Comparison of ENCODE assay signal across 8 cellular contexts in the genomic region with DNA sequence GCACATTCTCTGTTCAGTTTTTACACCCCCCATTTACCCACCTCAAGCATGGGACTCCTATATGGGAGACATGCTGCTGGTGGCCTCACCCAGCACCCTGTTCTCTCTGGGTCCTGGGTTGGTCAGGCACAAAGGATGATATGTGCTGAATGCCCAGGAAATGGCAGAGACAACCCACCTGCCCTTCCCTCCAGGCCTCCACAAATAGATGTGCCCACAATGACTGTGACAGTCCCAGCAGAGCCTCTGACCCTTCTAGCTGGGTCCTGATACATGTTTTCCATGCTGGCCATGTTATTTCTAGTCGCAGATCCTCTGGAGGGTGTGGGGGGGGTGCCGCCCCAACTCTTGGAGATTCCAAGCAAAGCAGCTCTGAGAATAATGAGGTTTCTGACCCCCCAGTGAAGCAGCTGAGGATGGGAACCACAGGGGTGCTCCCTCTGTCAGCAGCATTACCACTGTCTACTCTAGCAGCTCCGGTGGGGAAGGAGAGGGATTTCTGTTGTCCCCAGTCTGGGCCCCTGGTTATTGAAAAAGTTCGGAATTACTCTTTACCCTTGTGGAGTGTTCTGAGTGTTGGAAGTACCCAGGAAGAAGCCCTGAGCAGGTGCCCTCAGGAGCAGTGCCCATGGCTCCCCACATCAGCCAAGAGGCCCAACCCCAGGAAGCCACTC. TPM values are rescaled to one million over a fixed set of nuclear protein-coding genes. Genes with fewer than 3 reads are reported as not detected.
DNase-seq lines count a peak whose midpoint lies in the region; ATAC-seq, FAIRE-seq and TF ChIP-seq lines count a peak whose summit lies in the region.
"Had no signal": no experiment of that assay in that cellular context is flagged by ENCODE, and none has a peak within 500 bp of the region (broad histone marks: within the 10 kb centered on the region; RNA-seq: fewer than 3 reads in every experiment).

No MANE protein-coding gene starts in this region.

- H2AFZ ChIP-seq in IMR-90 (replicated peaks; ENCODE audit: low read length, poor library complexity) (peak overlapping the region; percentile 58), K562 (ENCODE audit: low read depth, low read length) (no peak overlapping the region)

- H3K27ac ChIP-seq in IMR-90 (ENCODE audit: insufficient read depth, low read length), result peak overlapping the region; percentile 78; the same call in 1 of the 2 replicates
- peak overlapping the region; percentile 6; the same call in 1 of the 3 replicates for H3K27ac ChIP-seq in K562 (ENCODE audit: extremely low read depth, low read depth, low read length)

- dilution Hi-C loops in IMR-90 (cut with HindIII; ENCODE audit: low sequenced_read_pairs, unreplicated experiment), result no loop called here

- WGBS in IMR-90 (ENCODE audit: extremely low coverage in 2 of 2, insufficient read length in 1 of 2), 2 experiments, result no CpG with 5 or more reads among the region's 4 CpGs
- WGBS in K562 (ENCODE audit: insufficient coverage, low coverage, missing lambda C conversion rate), result 79% methylated on average over 4 of the region's 4 CpGs

- H3K9me3 ChIP-seq in IMR-90 (ENCODE audit: control insufficient read depth, insufficient read depth, low read length) (no peaks in the 10 kb centered on the region), K562 (replicated peaks; ENCODE audit: control insufficient read depth, insufficient read depth, low read depth, low read length) (no peaks in the 10 kb centered on the region)

- H3K4me3 ChIP-seq in IMR-90 (ENCODE audit: insufficient read depth, low read depth, low read length), result no peak overlapping the region
- no peak overlapping the region for H3K4me3 ChIP-seq in K562

- CTCF ChIA-PET in IMR-90 (lab: Yijun Ruan, JAX) (interaction anchor here (0.9 kb wide), 1 partner anchor 184 kb away, joined by 3 read pairs; no protein-coding TSS in a partner anchor), K562 (lab: Yijun Ruan, JAX; ENCODE audit: low intra/inter-chr PET ratio) (no interaction called here)

- peaks cover 5 to 54% of the 10 kb centered on the region in 2 experiments; a peak in 2 of 4 replicates for H3K79me1 ChIP-seq in IMR-90 (ENCODE audit: low read depth in 1 of 2, low read length in 2 of 2)

- ATAC-seq in IMR-90 (ENCODE audit: low read depth) (no peak), K562 (no peak), HG03097 (IDR thresholded peaks at IDR 0.05; ENCODE audit: low FRiP score, unreplicated experiment) (no peak)

- no peak for FAIRE-seq in K562 (lab: Jason Lieb, UNC)

- no peak for TF ChIP-seq CTCF in IMR-90 (conservative IDR thresholded peaks at IDR 0.05; ENCODE audit: low read depth, low read length)
- TF ChIP-seq CTCF in K562 (IDR thresholded peaks at IDR 0.05 in 2 of 3, conservative IDR thresholded peaks at IDR 0.05 in 1 of 3; ENCODE audit: insufficient read depth in 2 of 3, low read depth in 1 of 3, low read length in 3 of 3), result no peak

- TF ChIP-seq POLR2A in IMR-90 (IDR thresholded peaks at IDR 0.05; ENCODE audit: low read depth, low read length), result no peak
- TF ChIP-seq POLR2A in K562 (conservative IDR thresholded peaks at IDR 0.05), result no peak; the same call in 1 of the 2 replicates

- H3K4me2 ChIP-seq in IMR-90 (ENCODE audit: low read depth, low read length) (peak overlapping the region; percentile 60; the same call in 1 of the 2 replicates), K562 (ENCODE audit: insufficient read depth, low read length) (no peak overlapping the region)

- peaks cover 13% of the 10 kb centered on the region; the same call in 2 of the 3 replicates for H3K79me2 ChIP-seq in K562 (ENCODE audit: control insufficient read depth, insufficient read depth, low read length)

- H3K36me3 ChIP-seq in IMR-90 (ENCODE audit: control insufficient read depth, insufficient read depth, low read length) (peaks cover 41% of the 10 kb centered on the region), K562 (ENCODE audit: control insufficient read depth, insufficient read depth, low read length) (peaks cover 44% of the 10 kb centered on the region)

- POLR2A ChIA-PET in IMR-90 (lab: Charles Lee; ENCODE audit: unreplicated experiment), result no interaction called here
- POLR2A ChIA-PET in K562 (lab: Yijun Ruan, JAX), result interaction anchor here (0.9 to 10.8 kb wide), 7 partner anchors 9 to 91 kb away, joined by 3 to 201 read pairs (median 4); partner anchors contain the start of genes DCDC2B, IQCC, KPNA6 and TXLNA

- no peak for DNase-seq in IMR-90
- DNase-seq in K562 (ENCODE audit: extremely low read depth in 1 of 4, low spot score in 3 of 4), result no peak
- DNase-seq in retina, result peak; percentile 21
- no peak for DNase-seq in NCI-H1930 (lab: John Stamatoyannopoulos, UW)
- DNase-seq in midbrain (lab: John Stamatoyannopoulos, UW), result no peak
- DNase-seq: activated CD4-positive, alpha-beta T cell treated with anti-CD3 and anti-CD28 coated beads for 48 hours had no signal

- in situ Hi-C loops in IMR-90 (cut with MboI; ENCODE audit: low sequenced_read_pairs) (no loop called here), K562 (cut with MboI) (no loop called here)

- H4K8ac ChIP-seq in IMR-90 (ENCODE audit: low read depth in 2 of 2, low read length in 2 of 2), result no peak overlapping the region

- H3K27me3 ChIP-seq in IMR-90 (ENCODE audit: control insufficient read depth, insufficient read depth, low read length), result no peaks in the 10 kb centered on the region
- no peaks in the 10 kb centered on the region for H3K27me3 ChIP-seq in K562 (ENCODE audit: control insufficient read depth in 2 of 2, insufficient read depth in 2 of 2, low read length in 2 of 2)

- no peak overlapping the region for H2BK120ac ChIP-seq in IMR-90 (ENCODE audit: low read depth, low read length)

- peaks cover 16% of the 10 kb centered on the region; the same call in 1 of the 2 replicates for H3K9me1 ChIP-seq in IMR-90 (ENCODE audit: insufficient read depth, low read length)
- H3K9me1 ChIP-seq in K562 (ENCODE audit: control insufficient read depth, insufficient read depth, low read length), result peaks cover 3% of the 10 kb centered on the region

- no peak for TF ChIP-seq EP300 in K562 (IDR thresholded peaks at IDR 0.05; ENCODE audit: low read length)

- no peak overlapping the region; the same call in 1 of the 2 replicates for H3K4ac ChIP-seq in IMR-90 (ENCODE audit: low read depth, low read length)

- H3K56ac ChIP-seq in IMR-90 (ENCODE audit: extremely low read depth, insufficient read depth, low read length), result no peak overlapping the region

- H3K18ac ChIP-seq in IMR-90 (ENCODE audit: low read depth, low read length), result no peak overlapping the region

- 0 out of 2 replicates have a peak, but pooled peaks cover 8% of the 10 kb centered on the region for H4K20me1 ChIP-seq in IMR-90 (ENCODE audit: insufficient read depth, low read length)
- no peaks in the 10 kb centered on the region; the same call in none of the 2 replicates for H4K20me1 ChIP-seq in K562 (replicated peaks; ENCODE audit: control insufficient read depth, insufficient read depth, low read length)

- BruUV-seq in IMR-90 (replicated peaks; lab: Mats Ljungman, UMichigan), result no TSS peak
- no TSS peak for BruUV-seq in K562 (replicated peaks; lab: Mats Ljungman, UMichigan)

- peak overlapping the region; percentile 92 for H2AK9ac ChIP-seq in IMR-90 (replicated peaks; ENCODE audit: low read depth, low read length, poor library complexity)

- H2BK5ac ChIP-seq in IMR-90 (ENCODE audit: low read depth, low read length, poor library complexity, severe bottlenecking), result peak overlapping the region; percentile 80

- no peak overlapping the region for H3K23ac ChIP-seq in IMR-90 (ENCODE audit: low read depth, low read length)

- H2AK5ac ChIP-seq in IMR-90 (ENCODE audit: low read depth, low read length), result peak overlapping the region; percentile 36

- H4K5ac ChIP-seq in IMR-90 (ENCODE audit: low read depth, low read length), result no peak overlapping the region

- H2BK15ac ChIP-seq in IMR-90 (ENCODE audit: low read depth, low read length), result no peak overlapping the region

- H3K9ac ChIP-seq in IMR-90 (ENCODE audit: low read depth, low read length) (0 out of 2 replicates have a peak overlapping the region, but pooled peaks have one; percentile 72), K562 (ENCODE audit: insufficient read depth in 1 of 2, low read depth in 2 of 2, low read length in 2 of 2) (peak overlapping the region in 1 of 2 experiments; percentile 53; a peak in 2 of 4 replicates)

- intact Hi-C loops in IMR-90 (cut with micrococcal nuclease), result no loop called here
- intact Hi-C loops in K562 (cut with micrococcal nuclease), result no loop called here

- H3K4me1 ChIP-seq in IMR-90 (ENCODE audit: control insufficient read depth, insufficient read depth, low read length) (peaks cover 31% of the 10 kb centered on the region), K562 (replicated peaks in 1 of 2; ENCODE audit: control insufficient read depth in 2 of 2, insufficient read depth in 2 of 2, low read length in 2 of 2) (peaks cover 16 to 44% of the 10 kb centered on the region in 2 experiments)

- no peak overlapping the region for H4K91ac ChIP-seq in IMR-90 (ENCODE audit: insufficient read depth, low read depth, low read length)

- TF ChIP-seq RAD21 in IMR-90 (IDR thresholded peaks at IDR 0.05; ENCODE audit: low read length), result no peak
- no peak for TF ChIP-seq RAD21 in K562 (CRISPR knock-in tag; conservative IDR thresholded peaks at IDR 0.05 in 1 of 2, IDR thresholded peaks at IDR 0.05 in 1 of 2)

- 0 out of 2 replicates have a peak overlapping the region, but pooled peaks have one; percentile 75 for H3K14ac ChIP-seq in IMR-90 (replicated peaks; ENCODE audit: low read depth, low read length)

- H2BK20ac ChIP-seq in IMR-90 (ENCODE audit: low read depth, low read length), result no peak overlapping the region

RNA-seq across cellular contexts. Expression of gene CCDC28B, which starts 1.2 kb away (rescaled TPM):
- total RNA-seq in IMR-90 (2012; rRNA removed) (17.2 and 18.6 TPM in 2 replicates), K562 (2014; rRNA removed) (51.9 and 59.5 TPM in 2 replicates), K562 (2014; rRNA removed; fragmentation: Illumina TruSeq; extraction: Trizol) (14.3 and 17.3 TPM in 2 replicates), K562 (2015; rRNA removed; fragmentation: Illumina TruSeq; extraction: Trizol) (42.2 and 44.4 TPM in 2 replicates), K562 (2021) (48.0 and 50.6 TPM in 2 replicates)
- polyA plus RNA-seq in IMR-90 (2012; rRNA removed) (18.4 and 20.1 TPM in 2 replicates), K562 (2011; rRNA removed) (29.3 and 29.4 TPM in 2 replicates), K562 (2014; fragmentation: Illumina TruSeq; extraction: Trizol) (31.7 and 45.4 TPM in 2 replicates), K562 (2014; fragmentation: Nextera tagmentation; extraction: Ambion mirVana) (10 to 100 TPM in 1 of 2 experiments, 1 to 10 TPM in 1; 5.7 to 14.5 TPM), K562 (2014; rRNA removed) (54.5 and 56.6 TPM in 2 replicates)
- polyA plus RNA-seq in IMR-90 (2012; cell fraction: cytosol; rRNA removed), result 26.0 and 27.7 TPM in 2 replicates
- polyA plus RNA-seq in IMR-90 (2012; cell fraction: nucleus; rRNA removed; ENCODE audit: low replicate concordance), result 11.1 and 12.4 TPM in 2 replicates
- 11.5 and 23.4 TPM in 2 replicates for total RNA-seq in K562 (2011; cell fraction: chromatin; rRNA removed; ENCODE audit: low replicate concordance)
- total RNA-seq in K562 (2011; cell fraction: nucleolus; rRNA removed), result 20.0 and 22.0 TPM in 2 replicates
- 16.6 and 19.8 TPM in 2 replicates for total RNA-seq in K562 (2011; cell fraction: nucleoplasm; rRNA removed)
- 38.3 and 45.4 TPM in 2 replicates for polyA plus RNA-seq in K562 (2011; cell fraction: cytosol; rRNA removed)
- 22.5 and 26.4 TPM in 2 replicates for polyA plus RNA-seq in K562 (2011; cell fraction: nucleus; rRNA removed)
- 44.3 and 77.3 TPM in 2 replicates for polyA plus RNA-seq in K562 (2012)
- 15.4 and 16.3 TPM in 2 replicates for polyA minus RNA-seq in K562 (2011; rRNA and poly(A)+ RNA removed)
- polyA minus RNA-seq in K562 (2011; cell fraction: cytosol; rRNA and poly(A)+ RNA removed), result 16.2 and 17.0 TPM in 2 replicates
- polyA minus RNA-seq in K562 (2011; cell fraction: nucleus; rRNA and poly(A)+ RNA removed), result 7.1 and 7.9 TPM in 2 replicates

RNA-seq across cellular contexts. Expression of gene IQCC, which starts 6.3 kb away (rescaled TPM):
- total RNA-seq in IMR-90 (2012; rRNA removed) (1.9 and 2.2 TPM in 2 replicates), K562 (2014; rRNA removed) (12.4 and 12.6 TPM in 2 replicates), K562 (2014; rRNA removed; fragmentation: Illumina TruSeq; extraction: Trizol) (10.6 and 11.5 TPM in 2 replicates), K562 (2015; rRNA removed; fragmentation: Illumina TruSeq; extraction: Trizol) (12.7 and 13.2 TPM in 2 replicates), K562 (2021) (6.6 and 8.1 TPM in 2 replicates)
- polyA plus RNA-seq in IMR-90 (2012; rRNA removed) (1.3 and 1.6 TPM in 2 replicates), K562 (2011; rRNA removed) (10.6 and 10.7 TPM in 2 replicates), K562 (2014; fragmentation: Illumina TruSeq; extraction: Trizol) (14.9 and 16.5 TPM in 2 replicates), K562 (2014; fragmentation: Nextera tagmentation; extraction: Ambion mirVana) (10 to 100 TPM in 1 of 2 experiments, 1 to 10 TPM in 1; 8.4 to 10.4 TPM), K562 (2014; rRNA removed) (12.4 and 13.9 TPM in 2 replicates)
- 0.53 and 0.54 TPM in 2 replicates for polyA plus RNA-seq in IMR-90 (2012; cell fraction: cytosol; rRNA removed)
- polyA plus RNA-seq in IMR-90 (2012; cell fraction: nucleus; rRNA removed; ENCODE audit: low replicate concordance), result 1.2 and 1.6 TPM in 2 replicates
- total RNA-seq in K562 (2011; cell fraction: chromatin; rRNA removed; ENCODE audit: low replicate concordance), result 18.6 and 38.8 TPM in 2 replicates
- 26.5 and 29.7 TPM in 2 replicates for total RNA-seq in K562 (2011; cell fraction: nucleolus; rRNA removed)
- 17.0 and 24.6 TPM in 2 replicates for total RNA-seq in K562 (2011; cell fraction: nucleoplasm; rRNA removed)
- polyA plus RNA-seq in K562 (2011; cell fraction: cytosol; rRNA removed), result 7.5 and 8.4 TPM in 2 replicates
- 11.3 and 15.9 TPM in 2 replicates for polyA plus RNA-seq in K562 (2011; cell fraction: nucleus; rRNA removed)
- 6.8 and 7.8 TPM in 2 replicates for polyA plus RNA-seq in K562 (2012)
- polyA minus RNA-seq in K562 (2011; rRNA and poly(A)+ RNA removed), result 5.3 and 6.4 TPM in 2 replicates
- 4.1 and 4.3 TPM in 2 replicates for polyA minus RNA-seq in K562 (2011; cell fraction: cytosol; rRNA and poly(A)+ RNA removed)
- polyA minus RNA-seq in K562 (2011; cell fraction: nucleus; rRNA and poly(A)+ RNA removed), result 8.9 and 14.0 TPM in 2 replicates

RNA-seq across cellular contexts. Expression of gene DCDC2B, which starts 9.7 kb away (rescaled TPM):
- total RNA-seq in IMR-90 (2012; rRNA removed) (not detected in 2 replicates), K562 (2014; rRNA removed) (not detected in 2 replicates), K562 (2014; rRNA removed; fragmentation: Illumina TruSeq; extraction: Trizol) (not detected in 2 replicates), K562 (2015; rRNA removed; fragmentation: Illumina TruSeq; extraction: Trizol) (not detected in 2 replicates), K562 (2021) (not detected in 2 replicates)
- polyA plus RNA-seq in IMR-90 (2012; rRNA removed) (not detected in 2 replicates), K562 (2011; rRNA removed) (not detected in 2 replicates), K562 (2014; fragmentation: Illumina TruSeq; extraction: Trizol) (not detected in 2 replicates), K562 (2014; fragmentation: Nextera tagmentation; extraction: Ambion mirVana) (not detected), K562 (2014; rRNA removed) (not detected in 2 replicates)
- polyA plus RNA-seq in IMR-90 (2012; cell fraction: cytosol; rRNA removed), result not detected in 2 replicates
- 0.04 TPM in 1 of 2 replicates, not detected in the other for polyA plus RNA-seq in IMR-90 (2012; cell fraction: nucleus; rRNA removed; ENCODE audit: low replicate concordance)
- total RNA-seq in K562 (2011; cell fraction: chromatin; rRNA removed; ENCODE audit: low replicate concordance), result 0.37 and 0.56 TPM in 2 replicates
- total RNA-seq in K562 (2011; cell fraction: nucleolus; rRNA removed), result 0.26 and 0.83 TPM in 2 replicates
- total RNA-seq in K562 (2011; cell fraction: nucleoplasm; rRNA removed), result 0.38 and 0.44 TPM in 2 replicates
- 0.03 TPM in 1 of 2 replicates, not detected in the other for polyA plus RNA-seq in K562 (2011; cell fraction: cytosol; rRNA removed)
- 0.08 and 0.09 TPM in 2 replicates for polyA plus RNA-seq in K562 (2011; cell fraction: nucleus; rRNA removed)
- polyA plus RNA-seq in K562 (2012), result 0.04 and 0.26 TPM in 2 replicates
- polyA minus RNA-seq in K562 (2011; rRNA and poly(A)+ RNA removed), result 0.11 and 0.12 TPM in 2 replicates
- polyA minus RNA-seq in K562 (2011; cell fraction: cytosol; rRNA and poly(A)+ RNA removed), result not detected in 2 replicates
- 0.27 and 0.78 TPM in 2 replicates for polyA minus RNA-seq in K562 (2011; cell fraction: nucleus; rRNA and poly(A)+ RNA removed)
- total RNA-seq: cerebellum had no signal

RNA-seq across cellular contexts. Expression of gene TXLNA, which starts 19.7 kb away (rescaled TPM):
- total RNA-seq in IMR-90 (2012; rRNA removed) (102 and 104 TPM in 2 replicates), K562 (2014; rRNA removed) (38.6 and 51.4 TPM in 2 replicates), K562 (2014; rRNA removed; fragmentation: Illumina TruSeq; extraction: Trizol) (33.0 and 33.5 TPM in 2 replicates), K562 (2015; rRNA removed; fragmentation: Illumina TruSeq; extraction: Trizol) (46.4 TPM in 2 replicates), K562 (2021) (50.2 and 54.5 TPM in 2 replicates)
- polyA plus RNA-seq in IMR-90 (2012; rRNA removed) (37.9 and 47.6 TPM in 2 replicates), K562 (2011; rRNA removed) (39.3 and 42.9 TPM in 2 replicates), K562 (2014; fragmentation: Illumina TruSeq; extraction: Trizol) (39.4 and 40.9 TPM in 2 replicates), K562 (2014; fragmentation: Nextera tagmentation; extraction: Ambion mirVana) (10 to 100 TPM in 1 of 2 experiments, 1 to 10 TPM in 1; 9.2 to 15.2 TPM), K562 (2014; rRNA removed) (43.6 and 46.7 TPM in 2 replicates)
- 18.1 and 26.5 TPM in 2 replicates for polyA plus RNA-seq in IMR-90 (2012; cell fraction: cytosol; rRNA removed)
- polyA plus RNA-seq in IMR-90 (2012; cell fraction: nucleus; rRNA removed; ENCODE audit: low replicate concordance), result 43.2 and 71.4 TPM in 2 replicates
- 55.3 and 89.3 TPM in 2 replicates for total RNA-seq in K562 (2011; cell fraction: chromatin; rRNA removed; ENCODE audit: low replicate concordance)
- total RNA-seq in K562 (2011; cell fraction: nucleolus; rRNA removed), result 49.7 and 53.2 TPM in 2 replicates
- total RNA-seq in K562 (2011; cell fraction: nucleoplasm; rRNA removed), result 72.7 and 98.9 TPM in 2 replicates
- 33.2 and 42.7 TPM in 2 replicates for polyA plus RNA-seq in K562 (2011; cell fraction: cytosol; rRNA removed)
- 124 and 140 TPM in 2 replicates for polyA plus RNA-seq in K562 (2011; cell fraction: nucleus; rRNA removed)
- polyA plus RNA-seq in K562 (2012), result 29.5 and 40.7 TPM in 2 replicates
- 30.3 and 32.5 TPM in 2 replicates for polyA minus RNA-seq in K562 (2011; rRNA and poly(A)+ RNA removed)
- 19.4 and 20.2 TPM in 2 replicates for polyA minus RNA-seq in K562 (2011; cell fraction: cytosol; rRNA and poly(A)+ RNA removed)
- 13.7 and 22.8 TPM in 2 replicates for polyA minus RNA-seq in K562 (2011; cell fraction: nucleus; rRNA and poly(A)+ RNA removed)

RNA-seq across cellular contexts. Expression of gene TMEM234, which starts 23.0 kb away (rescaled TPM):
- total RNA-seq in IMR-90 (2012; rRNA removed) (10.0 and 10.8 TPM in 2 replicates), K562 (2014; rRNA removed) (5.0 and 8.6 TPM in 2 replicates), K562 (2014; rRNA removed; fragmentation: Illumina TruSeq; extraction: Trizol) (8.3 and 8.4 TPM in 2 replicates), K562 (2015; rRNA removed; fragmentation: Illumina TruSeq; extraction: Trizol) (7.6 and 7.8 TPM in 2 replicates), K562 (2021) (12.1 and 14.1 TPM in 2 replicates)
- polyA plus RNA-seq in IMR-90 (2012; rRNA removed) (22.7 and 23.4 TPM in 2 replicates), K562 (2011; rRNA removed) (7.7 and 9.0 TPM in 2 replicates), K562 (2014; fragmentation: Illumina TruSeq; extraction: Trizol) (7.2 and 7.3 TPM in 2 replicates), K562 (2014; fragmentation: Nextera tagmentation; extraction: Ambion mirVana) (1 to 10 TPM; 6.2 to 6.8 TPM), K562 (2014; rRNA removed) (10.4 and 12.9 TPM in 2 replicates)
- polyA plus RNA-seq in IMR-90 (2012; cell fraction: cytosol; rRNA removed), result 16.5 and 16.6 TPM in 2 replicates
- polyA plus RNA-seq in IMR-90 (2012; cell fraction: nucleus; rRNA removed; ENCODE audit: low replicate concordance), result 62.6 and 77.9 TPM in 2 replicates
- total RNA-seq in K562 (2011; cell fraction: chromatin; rRNA removed; ENCODE audit: low replicate concordance), result 56.9 and 137 TPM in 2 replicates
- total RNA-seq in K562 (2011; cell fraction: nucleolus; rRNA removed), result 60.9 and 62.4 TPM in 2 replicates
- total RNA-seq in K562 (2011; cell fraction: nucleoplasm; rRNA removed), result 56.3 and 58.4 TPM in 2 replicates
- 8.2 and 9.2 TPM in 2 replicates for polyA plus RNA-seq in K562 (2011; cell fraction: cytosol; rRNA removed)
- 47.7 and 56.1 TPM in 2 replicates for polyA plus RNA-seq in K562 (2011; cell fraction: nucleus; rRNA removed)
- 13.3 and 20.9 TPM in 2 replicates for polyA plus RNA-seq in K562 (2012)
- polyA minus RNA-seq in K562 (2011; rRNA and poly(A)+ RNA removed), result 13.7 and 15.3 TPM in 2 replicates
- polyA minus RNA-seq in K562 (2011; cell fraction: cytosol; rRNA and poly(A)+ RNA removed), result 4.9 and 6.8 TPM in 2 replicates
- polyA minus RNA-seq in K562 (2011; cell fraction: nucleus; rRNA and poly(A)+ RNA removed), result 20.2 and 22.9 TPM in 2 replicates
